ENCODE assay signal across 1 cellular context in the genomic region with DNA sequence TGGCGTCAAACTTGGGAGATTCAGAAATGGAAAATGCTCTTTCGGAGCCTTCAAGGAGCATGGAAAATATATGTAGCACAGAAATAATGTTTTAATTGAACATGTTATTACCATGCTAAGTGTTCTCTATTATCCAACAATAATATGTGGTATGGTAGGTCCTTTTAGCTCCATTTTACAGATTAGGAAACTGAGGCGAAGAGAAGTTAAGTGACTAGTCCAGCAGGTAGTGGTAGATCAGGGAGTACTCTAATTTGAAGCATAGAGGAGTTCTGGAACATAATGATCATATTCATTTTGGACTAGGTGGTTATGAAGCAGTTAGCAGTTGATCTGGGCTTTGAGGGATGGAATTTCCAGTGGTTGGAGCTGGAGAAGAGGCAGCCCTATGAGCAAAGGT.
TF ChIP-seq lines count a peak whose summit lies in the region.

No MANE protein-coding gene starts in this region.

TF ChIP-seq in HepG2, 621 proteins besides CTCF, POLR2A, EP300 and RAD21 (continued from another document):
- TF ChIP-seq ZBTB8A (CRISPR knock-in tag; IDR thresholded peaks at IDR 0.05; ENCODE audit: borderline replicate concordance, low read depth) = no peak
